ENCODE assay signal across 10 cellular contexts in genomic region chr1:44817771-44818495, GRCh38. TPM values are rescaled to one million over a fixed set of nuclear protein-coding genes. Genes with fewer than 3 reads are reported as not detected.
DNase-seq lines count a peak whose midpoint lies in the region; ATAC-seq and TF ChIP-seq lines count a peak whose summit lies in the region.
"Had no signal": no experiment of that assay in that cellular context is flagged by ENCODE, and none has a peak within 500 bp of the region (broad histone marks: within the 10 kb centered on the region; RNA-seq: fewer than 3 reads in every experiment).

No MANE protein-coding gene starts in this region.

- no peaks in the 10 kb centered on the region for H3K27me3 ChIP-seq in Peyer's patch
- H3K27me3 ChIP-seq: SJSA1 had no signal

- H3K36me3 ChIP-seq in Peyer's patch, result no peaks in the 10 kb centered on the region

- no peaks in the 10 kb centered on the region for H3K9me3 Mint-ChIP-seq in T-helper 2 cell treated with Interferon-gamma antibody and Interleukin-4, amounts not matched to agents 5 μg/mL and 100 μg/mL, for 36 hours

- peaks cover 23% of the 10 kb centered on the region for H3K36me3 Mint-ChIP-seq in T-helper 2 cell treated with Interferon-gamma antibody and Interleukin-4, amounts not matched to agents 5 μg/mL and 100 μg/mL, for 36 hours (ENCODE audit: low read depth)

- no peak for DNase-seq in T-helper 2 cell treated with Interferon-gamma antibody and Interleukin-4, amounts not matched to agents 5 μg/mL and 100 μg/mL, for 36 hours (ENCODE audit: low spot score)
- DNase-seq in T-helper 2 cell, result no peak
- peak in 2 of 3 donors; percentile 12 to 40 for DNase-seq in Peyer's patch
- DNase-seq in epithelial cell of prostate (ENCODE audit: low read depth, low spot score), result no peak
- DNase-seq in sciatic nerve (ENCODE audit: low spot score), result peak; percentile 30
- DNase-seq in NCI-H2171 treated with DMSO at 0.1 percent for 48 hours (lab: John Stamatoyannopoulos, UW), result no peak
- DNase-seq in hepatic stellate cell (ENCODE audit: low spot score), result no peak
- DNase-seq in DMS79 (lab: John Stamatoyannopoulos, UW), result no peak

- peak overlapping the region; percentile 98 for H3K27ac Mint-ChIP-seq in T-helper 2 cell treated with Interferon-gamma antibody and Interleukin-4, amounts not matched to agents 5 μg/mL and 100 μg/mL, for 36 hours

- no peak for TF ChIP-seq CTCF in Peyer's patch (IDR thresholded peaks at IDR 0.05)

- H3K4me3 ChIP-seq in Peyer's patch, result no peak overlapping the region

- H3K27ac ChIP-seq in Peyer's patch, result no peak overlapping the region
- H3K27ac ChIP-seq in epithelial cell of prostate, result peak overlapping the region; percentile 79

- intact Hi-C loops in sciatic nerve (cut with DNase I), result no loop called here

- peaks cover 34% of the 10 kb centered on the region for H3K4me1 Mint-ChIP-seq in T-helper 2 cell treated with Interferon-gamma antibody and Interleukin-4, amounts not matched to agents 5 μg/mL and 100 μg/mL, for 36 hours (ENCODE audit: low read depth)

- H3K27me3 Mint-ChIP-seq in T-helper 2 cell treated with Interferon-gamma antibody and Interleukin-4, amounts not matched to agents 5 μg/mL and 100 μg/mL, for 36 hours (ENCODE audit: low read depth), result no peaks in the 10 kb centered on the region

- no peak for ATAC-seq in sciatic nerve

- H3K4me1 ChIP-seq in Peyer's patch, result peaks cover 0 to 17% (median 4%) of the 10 kb centered on the region in 4 donors

- no peak for TF ChIP-seq POLR2A in Peyer's patch (IDR thresholded peaks at IDR 0.05)

- no peaks in the 10 kb centered on the region for H3K9me3 ChIP-seq in Peyer's patch
- H3K9me3 ChIP-seq: SJSA1 had no signal

- peak overlapping the region; percentile 74 for H3K4me3 Mint-ChIP-seq in T-helper 2 cell treated with Interferon-gamma antibody and Interleukin-4, amounts not matched to agents 5 μg/mL and 100 μg/mL, for 36 hours

RNA-seq across cellular contexts. Expression of gene BTBD19, which starts 9.6 kb away (rescaled TPM):
- total RNA-seq in Peyer's patch (1 to 10 TPM; 2.6 to 7.4 (median 3.5) TPM), sciatic nerve (35.0 TPM)

RNA-seq across cellular contexts. Expression of gene DYNLT4, which starts 10.8 kb away (rescaled TPM):
- total RNA-seq in Peyer's patch (1 to 10 TPM in 1 of 4 donors, not detected in 3; 3.5 TPM), sciatic nerve (0.49 TPM)
- total RNA-seq: SJSA1 had no signal

RNA-seq across cellular contexts. Expression of gene PLK3, which starts 17.8 kb away (rescaled TPM):
- total RNA-seq in Peyer's patch (10 to 100 TPM in 3 of 4 donors, 1 to 10 TPM in 1; 7.7 to 28.1 (median 23.5) TPM), sciatic nerve (26.1 TPM)

RNA-seq across cellular contexts. Expression of gene PTCH2, which starts 25.1 kb away (rescaled TPM):
- total RNA-seq in Peyer's patch (1 to 10 TPM in 2 of 4 donors, under 1 TPM in 2; 0.27 to 2.5 (median 0.79) TPM), sciatic nerve (31.2 TPM)

RNA-seq across cellular contexts. Expression of gene BEST4, which starts 30.0 kb away (rescaled TPM):
- total RNA-seq in Peyer's patch, result 10 to 100 TPM in 3 of 4 donors, 1 to 10 TPM in 1; 5.0 to 59.8 (median 28.6) TPM
- total RNA-seq in sciatic nerve, result 0.36 TPM
- total RNA-seq: NCI-H460, SJSA1 had no signal

Comparison
In these comparisons a context has a peak if more than half of its experiments do, and no peak if none do; other contexts are left out.
1. DNase-seq: peak in Peyer's patch (2 of 3) and sciatic nerve (single experiment); none in T-helper 2 cell treated with Interferon-gamma antibody and Interleukin-4, amounts not matched to agents 5 μg/mL and 100 μg/mL, for 36 hours (single experiment), T-helper 2 cell (0 of 5), epithelial cell of prostate (single experiment), NCI-H2171 treated with DMSO at 0.1 percent for 48 hours (single experiment), hepatic stellate cell (single experiment) and DMS79 (single experiment).